In genomic region chr6:30101423-30101938, GRCh38 we compare ENCODE assay signal across 8 cellular contexts. TPM values are rescaled to one million over a fixed set of nuclear protein-coding genes. Genes with fewer than 3 reads are reported as not detected.
A peak's percentile ranks its signal among the peaks of the same experiment; 100 is the strongest.
DNase-seq lines count a peak whose midpoint lies in the region; ATAC-seq and TF ChIP-seq lines count a peak whose summit lies in the region.

No MANE protein-coding gene starts in this region.

- H3K27ac Mint-ChIP-seq in naive B cell: peak overlapping the region in 2 of 6 donors; percentile 79 to 88

- peak overlapping the region; percentile 73 to 96 (median 87) for H3K4me3 Mint-ChIP-seq in naive B cell

- H3K9me3 Mint-ChIP-seq in naive B cell: peaks cover 0 to 5% (median 0%) of the 10 kb centered on the region in 7 donors

- no peaks in the 10 kb centered on the region for H3K36me3 ChIP-seq in Peyer's patch
- no peaks in the 10 kb centered on the region for H3K36me3 ChIP-seq in endocrine pancreas (ENCODE audit: control insufficient read depth, insufficient read depth, low read length)

- H3K27me3 ChIP-seq in Peyer's patch (no peaks in the 10 kb centered on the region), endocrine pancreas (ENCODE audit: control insufficient read depth, insufficient read depth, low read length) (peaks cover 17% of the 10 kb centered on the region)

- no peak for TF ChIP-seq POLR2A in Peyer's patch (IDR thresholded peaks at IDR 0.05)

- H3K4me1 ChIP-seq in Peyer's patch (peaks cover 0 to 40% (median 14%) of the 10 kb centered on the region in 4 donors), endocrine pancreas (ENCODE audit: control insufficient read depth, insufficient read depth, low read length) (no peaks in the 10 kb centered on the region)

- H3K27ac ChIP-seq in Peyer's patch: peak overlapping the region; percentile 48 to 89 (median 70)

- H3K36me3 Mint-ChIP-seq in naive B cell: no peaks in the 10 kb centered on the region

- no peak for TF ChIP-seq CTCF in Peyer's patch (IDR thresholded peaks at IDR 0.05)

- peaks cover 35 to 39% (median 36%) of the 10 kb centered on the region in 3 donors for H3K4me1 Mint-ChIP-seq in naive B cell

- peaks cover 63 to 75% (median 66%) of the 10 kb centered on the region in 3 donors for H3K27me3 Mint-ChIP-seq in naive B cell

- no peak overlapping the region for H3K9ac ChIP-seq in endocrine pancreas (ENCODE audit: control insufficient read depth, insufficient read depth, low read length)

- ATAC-seq in naive B cell (ENCODE audit: low read depth in 2 of 2) (no peak), GM21717 (IDR thresholded peaks at IDR 0.05; ENCODE audit: unreplicated experiment) (no peak), HG02970 (IDR thresholded peaks at IDR 0.05; ENCODE audit: low FRiP score, unreplicated experiment) (no peak)
- ATAC-seq in activated CD4-positive, CD25-positive, alpha-beta regulatory T cell treated with anti-CD3 and anti-CD28 coated beads, Interleukin-2, amount 50 U/mL, for 24 hours: no peak

- H3K4me3 ChIP-seq in Peyer's patch (peak overlapping the region; percentile 29 to 51 (median 45)), endocrine pancreas (ENCODE audit: control insufficient read depth, insufficient read depth, low read length) (peak overlapping the region; percentile 63)

- no peaks in the 10 kb centered on the region for H3K9me3 ChIP-seq in Peyer's patch
- H3K9me3 ChIP-seq in endocrine pancreas (ENCODE audit: control insufficient read depth, low read length): no peaks in the 10 kb centered on the region

- DNase-seq in DMS53 treated with DMSO at 0.1 percent for 48 hours (lab: John Stamatoyannopoulos, UW; ENCODE audit: unreplicated experiment) (peak; percentile 57), Peyer's patch (no peak), naive B cell (no peak), HUDEP-2 (lab: John Stamatoyannopoulos, UW; ENCODE audit: unreplicated experiment in 76 of 76) (no peak)

RNA-seq across cellular contexts. Expression of gene TRIM31, which starts 11.4 kb away (rescaled TPM):
- 10 to 100 TPM in 3 of 4 donors, 1 to 10 TPM in 1; 9.9 to 56.9 (median 42.0) TPM for total RNA-seq in Peyer's patch
- not detected for polyA plus RNA-seq in naive B cell (ENCODE audit: low read depth in 6 of 6)

RNA-seq across cellular contexts. Expression of gene RNF39, which starts 25.9 kb away (rescaled TPM):
- under 1 TPM in 1 of 4 donors, not detected in 3; 0.80 TPM for total RNA-seq in Peyer's patch
- under 1 TPM in 2 of 6 donors, not detected in 4; 0.14 to 0.15 TPM for polyA plus RNA-seq in naive B cell (ENCODE audit: low read depth in 6 of 6)

RNA-seq across cellular contexts. Expression of gene TRIM40, which starts 34.5 kb away (rescaled TPM):
- 10 to 100 TPM in 3 of 4 donors, not detected in 1; 10.9 to 13.7 (median 12.7) TPM for total RNA-seq in Peyer's patch
- not detected for polyA plus RNA-seq in naive B cell (ENCODE audit: low read depth in 6 of 6)

RNA-seq across cellular contexts. Expression of gene PPP1R11, which starts 34.5 kb away (rescaled TPM):
- total RNA-seq in Peyer's patch: 10 to 100 TPM; 44.6 to 75.7 (median 58.6) TPM
- polyA plus RNA-seq in naive B cell (ENCODE audit: low read depth in 6 of 6): 100 to 1,000 TPM in 2 of 6 donors, 10 to 100 TPM in 4; 70.9 to 101 (median 84.8) TPM

RNA-seq across cellular contexts. Expression of gene POLR1H, which starts 40.4 kb away (rescaled TPM):
- total RNA-seq in Peyer's patch: 10 to 100 TPM; 22.8 to 33.8 (median 27.5) TPM
- polyA plus RNA-seq in naive B cell (ENCODE audit: low read depth in 6 of 6): 100 to 1,000 TPM in 1 of 6 donors, 10 to 100 TPM in 5; 40.2 to 102 (median 85.7) TPM
